In the genomic region with DNA sequence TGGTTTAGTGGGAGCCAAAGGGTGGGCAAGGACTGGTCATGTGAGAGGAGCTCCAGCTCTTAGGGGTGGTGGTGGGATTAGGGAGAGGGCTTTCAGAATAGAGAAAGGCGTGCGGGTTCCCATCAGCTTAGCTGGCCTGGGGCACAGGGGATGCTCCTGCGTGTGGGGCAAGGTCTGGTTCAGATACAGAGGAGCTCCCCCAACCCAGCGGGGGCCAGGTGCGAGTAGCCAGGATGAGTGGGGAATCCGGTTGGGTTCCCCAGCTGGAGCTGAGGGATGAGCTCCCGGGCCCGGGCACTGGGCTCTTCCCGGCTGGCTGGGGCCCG, we compare ENCODE assay signal across 8 cellular contexts. TPM values are rescaled to one million over a fixed set of nuclear protein-coding genes. Genes with fewer than 3 reads are reported as not detected.
DNase-seq lines count a peak whose midpoint lies in the region; FAIRE-seq and TF ChIP-seq lines count a peak whose summit lies in the region.

No MANE protein-coding gene starts in this region.

- peaks cover 5% of the 10 kb centered on the region for H3K36me3 Mint-ChIP-seq in activated CD4-positive, alpha-beta memory T cell treated with anti-CD3 and anti-CD28 coated beads for 36 hours
- no peaks in the 10 kb centered on the region for H3K36me3 Mint-ChIP-seq in stimulated activated naive CD8-positive, alpha-beta T cell treated with anti-CD3 and anti-CD28 coated beads, Interleukin-15, Interleukin-2, amounts not matched to agents 100 ng/mL and 50 ng/mL, for 24 hours (ENCODE audit: low read depth)

- intact Hi-C loops in activated CD4-positive, alpha-beta memory T cell treated with anti-CD3 and anti-CD28 coated beads for 36 hours (cut with micrococcal nuclease), result loop anchor here (2.0 to 5.0 kb wide), 2 partner anchors 30 to 41 kb away; a partner anchor contains a TSS

- peaks cover 2% of the 10 kb centered on the region for H3K27me3 ChIP-seq in AG04450 (ENCODE audit: control insufficient read depth, insufficient read depth, low read length)

- TF ChIP-seq CTCF in AG04450 (IDR thresholded peaks at IDR 0.05; ENCODE audit: low read depth, low read length), result no peak

- DNase-seq in AG04450 (ENCODE audit: low read depth, low spot score), result no peak
- peak; percentile 11 for DNase-seq in HCEC 1CT
- DNase-seq in activated CD4-positive, alpha-beta memory T cell treated with anti-CD3 and anti-CD28 coated beads for 36 hours, result peak; percentile 41
- DNase-seq in NCI-H2081 (lab: John Stamatoyannopoulos, UW), result no peak
- DNase-seq in GM19238 (ENCODE audit: insufficient read length, low spot score), result no peak
- DNase-seq in H54 (ENCODE audit: insufficient read length, low spot score), result no peak

- peak overlapping the region; percentile 90 for H3K4me3 Mint-ChIP-seq in activated CD4-positive, alpha-beta memory T cell treated with anti-CD3 and anti-CD28 coated beads for 36 hours
- H3K4me3 Mint-ChIP-seq in stimulated activated naive CD8-positive, alpha-beta T cell treated with anti-CD3 and anti-CD28 coated beads, Interleukin-15, Interleukin-2, amounts not matched to agents 100 ng/mL and 50 ng/mL, for 24 hours, result peak overlapping the region; percentile 91

- peaks cover 10% of the 10 kb centered on the region; the same call in 1 of the 2 replicates for H3K9me3 ChIP-seq in AG04450 (ENCODE audit: control insufficient read depth, insufficient read depth, low read length)

- FAIRE-seq in H54 (lab: Jason Lieb, UNC), result no peak

- no peaks in the 10 kb centered on the region for H3K27me3 Mint-ChIP-seq in activated CD4-positive, alpha-beta memory T cell treated with anti-CD3 and anti-CD28 coated beads for 36 hours
- no peaks in the 10 kb centered on the region for H3K27me3 Mint-ChIP-seq in stimulated activated naive CD8-positive, alpha-beta T cell treated with anti-CD3 and anti-CD28 coated beads, Interleukin-15, Interleukin-2, amounts not matched to agents 100 ng/mL and 50 ng/mL, for 24 hours

- H3K27ac ChIP-seq in AG04450 (ENCODE audit: low read depth, low read length), result no peak overlapping the region

- CTCF ChIA-PET in AG04450 (lab: Charles Lee), result interaction anchor here (2.8 kb wide), 1 partner anchor 67 kb away, joined by 15 read pairs; a partner anchor contains a TSS
- CTCF ChIA-PET in activated CD4-positive, alpha-beta memory T cell treated with anti-CD3 and anti-CD28 coated beads for 36 hours (lab: Charles Lee), result interaction anchor here (0.7 to 2.5 kb wide), 12 partner anchors 16 to 161 kb away, joined by 3 to 17 read pairs (median 5); a partner anchor contains a TSS

- H3K4me1 Mint-ChIP-seq in activated CD4-positive, alpha-beta memory T cell treated with anti-CD3 and anti-CD28 coated beads for 36 hours (ENCODE audit: low read depth), result peaks cover 32% of the 10 kb centered on the region
- H3K4me1 Mint-ChIP-seq in stimulated activated naive CD8-positive, alpha-beta T cell treated with anti-CD3 and anti-CD28 coated beads, Interleukin-15, Interleukin-2, amounts not matched to agents 100 ng/mL and 50 ng/mL, for 24 hours (ENCODE audit: low read depth), result peaks cover 35% of the 10 kb centered on the region

- H3K27ac Mint-ChIP-seq in activated CD4-positive, alpha-beta memory T cell treated with anti-CD3 and anti-CD28 coated beads for 36 hours, result peak overlapping the region; percentile 90
- peak overlapping the region; percentile 88 for H3K27ac Mint-ChIP-seq in stimulated activated naive CD8-positive, alpha-beta T cell treated with anti-CD3 and anti-CD28 coated beads, Interleukin-15, Interleukin-2, amounts not matched to agents 100 ng/mL and 50 ng/mL, for 24 hours

- POLR2A ChIA-PET in AG04450 (lab: Yijun Ruan, JAX), result interaction anchor here (0.7 to 2.5 kb wide), 2 partner anchors 14 to 67 kb away, joined by 3 to 11 read pairs; a partner anchor contains a TSS
- POLR2A ChIA-PET in activated CD4-positive, alpha-beta memory T cell treated with anti-CD3 and anti-CD28 coated beads for 36 hours (lab: Charles Lee), result interaction anchor here (0.6 to 4.3 kb wide), 18 partner anchors 12 to 229 kb away, joined by 3 to 35 read pairs (median 4); a partner anchor contains a TSS

- H3K9me3 Mint-ChIP-seq in activated CD4-positive, alpha-beta memory T cell treated with anti-CD3 and anti-CD28 coated beads for 36 hours, result no peaks in the 10 kb centered on the region
- no peaks in the 10 kb centered on the region for H3K9me3 Mint-ChIP-seq in stimulated activated naive CD8-positive, alpha-beta T cell treated with anti-CD3 and anti-CD28 coated beads, Interleukin-15, Interleukin-2, amounts not matched to agents 100 ng/mL and 50 ng/mL, for 24 hours

- TF ChIP-seq POLR2A in H54 (IDR thresholded peaks at IDR 0.05; ENCODE audit: low read depth, low read length), result no peak

- H3K4me3 ChIP-seq in AG04450 (ENCODE audit: low read depth, low read length) (peak overlapping the region; percentile 70), iPS-11a (ENCODE audit: low read depth, low read length) (peak overlapping the region; percentile 73)

RNA-seq across cellular contexts. Expression of a gene that starts 0.6 kb away (rescaled TPM):
- polyA plus RNA-seq in AG04450 (2011; rRNA removed), result 14.7 and 22.5 TPM in 2 replicates
- 2.7 and 4.6 TPM in 2 replicates for polyA minus RNA-seq in AG04450 (2011; rRNA and poly(A)+ RNA removed)
- 10 to 100 TPM; 68.2 to 75.2 TPM for total RNA-seq in activated CD4-positive, alpha-beta memory T cell treated with anti-CD3 and anti-CD28 coated beads for 36 hours

RNA-seq across cellular contexts. Expression of a gene that starts 13.3 kb away (rescaled TPM):
- polyA plus RNA-seq in AG04450 (2011; rRNA removed), result not detected in 2 replicates
- polyA minus RNA-seq in AG04450 (2011; rRNA and poly(A)+ RNA removed), result not detected in 2 replicates
- total RNA-seq in activated CD4-positive, alpha-beta memory T cell treated with anti-CD3 and anti-CD28 coated beads for 36 hours, result 1 to 10 TPM; 1.0 to 1.2 TPM

RNA-seq across cellular contexts. Expression of a gene that starts 14.4 kb away (rescaled TPM):
- 55.3 and 75.7 TPM in 2 replicates for polyA plus RNA-seq in AG04450 (2011; rRNA removed)
- 40.0 and 51.4 TPM in 2 replicates for polyA minus RNA-seq in AG04450 (2011; rRNA and poly(A)+ RNA removed)
- total RNA-seq in activated CD4-positive, alpha-beta memory T cell treated with anti-CD3 and anti-CD28 coated beads for 36 hours, result 100 to 1,000 TPM; 160 to 169 TPM

RNA-seq across cellular contexts. Expression of a gene that starts 15.9 kb away (rescaled TPM):
- not detected in 2 replicates for polyA plus RNA-seq in AG04450 (2011; rRNA removed)
- not detected in 2 replicates for polyA minus RNA-seq in AG04450 (2011; rRNA and poly(A)+ RNA removed)
- total RNA-seq in activated CD4-positive, alpha-beta memory T cell treated with anti-CD3 and anti-CD28 coated beads for 36 hours, result not detected

RNA-seq across cellular contexts. Expression of a gene that starts 25.2 kb away (rescaled TPM):
- polyA plus RNA-seq in AG04450 (2011; rRNA removed), result 69.8 and 96.0 TPM in 2 replicates
- 68.4 and 106 TPM in 2 replicates for polyA minus RNA-seq in AG04450 (2011; rRNA and poly(A)+ RNA removed)
- total RNA-seq in activated CD4-positive, alpha-beta memory T cell treated with anti-CD3 and anti-CD28 coated beads for 36 hours, result 100 to 1,000 TPM; 345 to 358 TPM

Comparison
In these comparisons a context has a peak if more than half of its experiments do, and no peak if none do; other contexts are left out.
1. DNase-seq: peak in HCEC 1CT (single experiment) and activated CD4-positive, alpha-beta memory T cell treated with anti-CD3 and anti-CD28 coated beads for 36 hours (single experiment); none in AG04450 (single experiment), NCI-H2081 (0 of 2), GM19238 (single experiment) and H54 (single experiment).